8 cellular contexts compared by ENCODE assay signal in genomic region chr7:150753826-150754603, GRCh38. TPM values are rescaled to one million over a fixed set of nuclear protein-coding genes. Genes with fewer than 3 reads are reported as not detected.
A peak's percentile ranks its signal among the peaks of the same experiment; 100 is the strongest.
DNase-seq lines count a peak whose midpoint lies in the region; ATAC-seq, FAIRE-seq and TF ChIP-seq lines count a peak whose summit lies in the region.

No MANE protein-coding gene starts in this region.

- H3K27me3 ChIP-seq in BE2C: peaks cover 10% of the 10 kb centered on the region; the same call in 1 of the 2 replicates
- peaks cover 0 to 13% (median 7%) of the 10 kb centered on the region in 4 experiments; a peak in 5 of 7 replicates for H3K27me3 ChIP-seq in H1 (replicated peaks in 1 of 4; ENCODE audit: control insufficient read depth in 3 of 4, extremely low read depth in 1 of 4, insufficient read depth in 3 of 4, low read length in 3 of 4)

- POLR2A ChIA-PET in H1 (lab: Charles Lee; ENCODE audit: partially characterized antibody): no interaction called here

- H3K23ac ChIP-seq in H1 (ENCODE audit: insufficient read length): no peak overlapping the region

- 49% methylated on average over 3 of the region's 3 CpGs; no CpG with 5 or more reads in 1 of the 2 experiments for WGBS in H1 (ENCODE audit: extremely low coverage in 1 of 2, insufficient coverage in 1 of 2, insufficient read length in 1 of 2, insufficient replicate concordance in 2 of 2, low coverage in 1 of 2, low lambda C conversion rate in 2 of 2, missing lambda C conversion rate in 1 of 2), 2 experiments

- TF ChIP-seq POLR2A in H1 (IDR thresholded peaks at IDR 0.05; ENCODE audit: control extremely low read depth in 1 of 2, low read depth in 2 of 2, low read length in 2 of 2): no peak

- no peaks in the 10 kb centered on the region for H3K79me1 ChIP-seq in H1 (ENCODE audit: low read depth, low read length)

- H3K36me3 ChIP-seq in BE2C (no peaks in the 10 kb centered on the region), H1 (ENCODE audit: control insufficient read depth in 2 of 4, insufficient read depth in 4 of 4, low read length in 3 of 4) (no peaks in the 10 kb centered on the region)

- no peak overlapping the region for H3K56ac ChIP-seq in H1 (replicated peaks; ENCODE audit: insufficient read length, low read depth, low read length)

- H3K27me3 Mint-ChIP-seq in stimulated activated naive CD8-positive, alpha-beta T cell treated with anti-CD3 and anti-CD28 coated beads, Interleukin-15, amount 100 ng/mL, for 72 hours: no peaks in the 10 kb centered on the region

- no peak overlapping the region for H3K9ac ChIP-seq in H1 (replicated peaks in 1 of 4; ENCODE audit: extremely low read depth in 1 of 4, low read depth in 3 of 4, low read length in 3 of 4)

- no peak overlapping the region for H4K8ac ChIP-seq in H1 (ENCODE audit: extremely low read depth, insufficient read depth, low read length)

- H2BK5ac ChIP-seq in H1 (ENCODE audit: low read depth, low read length): no peak overlapping the region

- H3K79me2 ChIP-seq in H1 (ENCODE audit: control insufficient read depth in 1 of 2, insufficient read depth in 2 of 2, low read length in 2 of 2): no peaks in the 10 kb centered on the region

- DNase-seq in BE2C (no peak), NCI-H69 (lab: John Stamatoyannopoulos, UW) (peak; percentile 55), H1 (ENCODE audit: low read depth in 1 of 2, low spot score in 2 of 2) (no peak), COLO829 (ENCODE audit: low spot score) (no peak)
- DNase-seq in stimulated activated naive CD8-positive, alpha-beta T cell treated with anti-CD3 and anti-CD28 coated beads, Interleukin-15, amount 100 ng/mL, for 72 hours: peak in 1 of 2 donors; percentile 61

- no peak overlapping the region for H3K27ac ChIP-seq in H1 (ENCODE audit: low read depth, low read length)

- CTCF ChIA-PET in H1 (lab: Charles Lee; ENCODE audit: partially characterized antibody): interaction anchor here (0.6 to 1.9 kb wide), 8 partner anchors 8 to 326 kb away, joined by 3 to 9 read pairs (median 4); no protein-coding TSS in a partner anchor

- no peak overlapping the region for H2AK5ac ChIP-seq in H1 (ENCODE audit: low read depth, low read length)

- H3K9me3 Mint-ChIP-seq in stimulated activated naive CD8-positive, alpha-beta T cell treated with anti-CD3 and anti-CD28 coated beads, Interleukin-15, amount 100 ng/mL, for 72 hours: no peaks in the 10 kb centered on the region

- H3K4me1 ChIP-seq in BE2C (no peaks in the 10 kb centered on the region), H1 (replicated peaks in 1 of 4; ENCODE audit: control insufficient read depth in 3 of 4, insufficient read depth in 4 of 4, low read length in 3 of 4) (no peaks in the 10 kb centered on the region)

- TF ChIP-seq RAD21 in H1 (IDR thresholded peaks at IDR 0.05 in 1 of 2, conservative IDR thresholded peaks at IDR 0.05 in 1 of 2; ENCODE audit: low read depth in 2 of 2, low read length in 2 of 2): peak; percentile 77 to 78

- H3K23me2 ChIP-seq in H1 (ENCODE audit: low read depth, low read length): no peaks in the 10 kb centered on the region

- no peak overlapping the region for H2BK120ac ChIP-seq in H1 (replicated peaks; ENCODE audit: low read depth, low read length)

- no peak overlapping the region for H3K4me2 ChIP-seq in H1 (ENCODE audit: insufficient read depth in 1 of 2, low read depth in 2 of 2, low read length in 2 of 2)

- no peak overlapping the region for H3K4me3 ChIP-seq in BE2C (ENCODE audit: low read depth, low read length)
- H3K4me3 ChIP-seq in H1 (ENCODE audit: extremely low read depth in 1 of 4, insufficient read depth in 2 of 4, low read depth in 3 of 4, low read length in 4 of 4): no peak overlapping the region

- no peak overlapping the region for H2BK12ac ChIP-seq in H1 (ENCODE audit: low read depth, low read length)

- peaks cover 70% of the 10 kb centered on the region for H3K4me1 Mint-ChIP-seq in stimulated activated naive CD8-positive, alpha-beta T cell treated with anti-CD3 and anti-CD28 coated beads, Interleukin-15, amount 100 ng/mL, for 72 hours

- TF ChIP-seq CTCF in BE2C (IDR thresholded peaks at IDR 0.05; ENCODE audit: low read depth, low read length) (peak; percentile 58), H1 (IDR thresholded peaks at IDR 0.05; ENCODE audit: control extremely low read depth in 1 of 3, insufficient read depth in 1 of 3, low read depth in 1 of 3, low read length in 3 of 3) (peak in 2 of 3 experiments; percentile 60 to 64; a peak in 3 of 4 replicates)

- H3K9me3 ChIP-seq in BE2C (no peaks in the 10 kb centered on the region), H1 (ENCODE audit: insufficient read depth in 2 of 2, low read depth in 1 of 2, low read length in 1 of 2) (no peaks in the 10 kb centered on the region)

- no peak overlapping the region for H3K4ac ChIP-seq in H1 (replicated peaks; ENCODE audit: insufficient read length, low read depth, low read length)

- TF ChIP-seq EP300 in H1 (IDR thresholded peaks at IDR 0.05; ENCODE audit: borderline replicate concordance in 1 of 2, low read depth in 2 of 2, low read length in 2 of 2): no peak

- no peak overlapping the region for H2BK15ac ChIP-seq in H1 (ENCODE audit: low read length)

- no peak overlapping the region for H3K18ac ChIP-seq in H1 (ENCODE audit: extremely low read depth, low read length)

- peak overlapping the region in 1 of 2 donors; percentile 72 for H3K4me3 Mint-ChIP-seq in stimulated activated naive CD8-positive, alpha-beta T cell treated with anti-CD3 and anti-CD28 coated beads, Interleukin-15, amount 100 ng/mL, for 72 hours

- H2BK20ac ChIP-seq in H1 (ENCODE audit: low read length): no peak overlapping the region

- peaks cover 0 to under 1% of the 10 kb centered on the region in 2 experiments for H4K20me1 ChIP-seq in H1 (replicated peaks in 1 of 2; ENCODE audit: control insufficient read depth in 1 of 2, insufficient read depth in 2 of 2, low read length in 2 of 2)

- peak overlapping the region; percentile 86 to 97 for H3K27ac Mint-ChIP-seq in stimulated activated naive CD8-positive, alpha-beta T cell treated with anti-CD3 and anti-CD28 coated beads, Interleukin-15, amount 100 ng/mL, for 72 hours

- H4K5ac ChIP-seq in H1 (ENCODE audit: insufficient read length, low read depth, low read length): no peak overlapping the region

- no peak overlapping the region for H3K14ac ChIP-seq in H1 (ENCODE audit: insufficient read length)

- H4K91ac ChIP-seq in H1 (replicated peaks; ENCODE audit: insufficient read length, low read length): no peak overlapping the region

- H2AFZ ChIP-seq in H1 (ENCODE audit: low read length): no peak overlapping the region

- peak; percentile 48 for ATAC-seq in GM18907 (IDR thresholded peaks at IDR 0.05; ENCODE audit: unreplicated experiment)
- ATAC-seq in stimulated activated naive CD8-positive, alpha-beta T cell treated with anti-CD3 and anti-CD28 coated beads, Interleukin-15, amount 100 ng/mL, for 72 hours: peak; percentile 81
- no peak for ATAC-seq in GM18511 (IDR thresholded peaks at IDR 0.05; ENCODE audit: unreplicated experiment)
- no peak for ATAC-seq in HG02798 (IDR thresholded peaks at IDR 0.05; ENCODE audit: poor library complexity, unreplicated experiment)

- peak; percentile 13 for FAIRE-seq in H1 (lab: Jason Lieb, UNC)

RNA-seq across cellular contexts. Expression of gene GIMAP5, which starts 16.8 kb away (rescaled TPM):
- 1.3 TPM for polyA plus RNA-seq in BE2C (2012; ENCODE audit: insufficient read depth, insufficient read length, low read depth)
- not detected in 2 replicates for total RNA-seq in H1 (2021; fragmentation: NEBNext Ultra II Directional; extraction: Animal tissue kit (Norgen Biotek cat#: 25700))
- not detected in 2 replicates for polyA plus RNA-seq in H1 (2011; rRNA removed)
- polyA plus RNA-seq in H1 (2011; cell fraction: cytosol; rRNA removed): not detected
- polyA plus RNA-seq in H1 (2011; cell fraction: nucleus; rRNA removed): not detected
- polyA plus RNA-seq in H1 (2012, experiment 1 of 2): not detected in 4 replicates
- polyA plus RNA-seq in H1 (2012, experiment 2 of 2): not detected
- polyA plus RNA-seq in H1 (2013, experiment 1 of 2): not detected
- not detected for polyA plus RNA-seq in H1 (2013, experiment 2 of 2)
- not detected in 2 replicates for polyA minus RNA-seq in H1 (2011; rRNA and poly(A)+ RNA removed)
- not detected for polyA minus RNA-seq in H1 (2011; cell fraction: cytosol; rRNA and poly(A)+ RNA removed)
- polyA minus RNA-seq in H1 (2011; cell fraction: nucleus; rRNA and poly(A)+ RNA removed): not detected

RNA-seq across cellular contexts. Expression of gene GIMAP1, which starts 37.6 kb away (rescaled TPM):
- not detected for polyA plus RNA-seq in BE2C (2012; ENCODE audit: insufficient read depth, insufficient read length, low read depth)
- not detected in 2 replicates for total RNA-seq in H1 (2021; fragmentation: NEBNext Ultra II Directional; extraction: Animal tissue kit (Norgen Biotek cat#: 25700))
- not detected in 2 replicates for polyA plus RNA-seq in H1 (2011; rRNA removed)
- not detected for polyA plus RNA-seq in H1 (2011; cell fraction: cytosol; rRNA removed)
- polyA plus RNA-seq in H1 (2011; cell fraction: nucleus; rRNA removed): not detected
- polyA plus RNA-seq in H1 (2012, experiment 1 of 2): not detected in 4 replicates
- polyA plus RNA-seq in H1 (2012, experiment 2 of 2): not detected
- polyA plus RNA-seq in H1 (2013, experiment 1 of 2): not detected
- polyA plus RNA-seq in H1 (2013, experiment 2 of 2): not detected
- not detected in 2 replicates for polyA minus RNA-seq in H1 (2011; rRNA and poly(A)+ RNA removed)
- polyA minus RNA-seq in H1 (2011; cell fraction: cytosol; rRNA and poly(A)+ RNA removed): not detected
- not detected for polyA minus RNA-seq in H1 (2011; cell fraction: nucleus; rRNA and poly(A)+ RNA removed)

RNA-seq across cellular contexts. Expression of gene TMEM176B, which starts 46.1 kb away (rescaled TPM):
- 4.0 TPM for polyA plus RNA-seq in BE2C (2012; ENCODE audit: insufficient read depth, insufficient read length, low read depth)
- 1.2 TPM in 2 replicates for total RNA-seq in H1 (2021; fragmentation: NEBNext Ultra II Directional; extraction: Animal tissue kit (Norgen Biotek cat#: 25700))
- polyA plus RNA-seq in H1 (2011; rRNA removed): 2.1 and 2.2 TPM in 2 replicates
- polyA plus RNA-seq in H1 (2011; cell fraction: cytosol; rRNA removed): 1.7 TPM
- polyA plus RNA-seq in H1 (2011; cell fraction: nucleus; rRNA removed): 1.9 TPM
- polyA plus RNA-seq in H1 (2012, experiment 1 of 2): 0.48 to 1.3 TPM (median 1.2 TPM) in 4 replicates
- polyA plus RNA-seq in H1 (2012, experiment 2 of 2): 1.3 TPM
- 0.91 TPM for polyA plus RNA-seq in H1 (2013, experiment 1 of 2)
- 0.87 TPM for polyA plus RNA-seq in H1 (2013, experiment 2 of 2)
- polyA minus RNA-seq in H1 (2011; rRNA and poly(A)+ RNA removed): 1.0 TPM in 1 of 2 replicates, not detected in the other
- not detected for polyA minus RNA-seq in H1 (2011; cell fraction: cytosol; rRNA and poly(A)+ RNA removed)
- polyA minus RNA-seq in H1 (2011; cell fraction: nucleus; rRNA and poly(A)+ RNA removed): not detected

RNA-seq across cellular contexts. Expression of gene TMEM176A, which starts 46.6 kb away (rescaled TPM):
- polyA plus RNA-seq in BE2C (2012; ENCODE audit: insufficient read depth, insufficient read length, low read depth): 1.9 TPM
- total RNA-seq in H1 (2021; fragmentation: NEBNext Ultra II Directional; extraction: Animal tissue kit (Norgen Biotek cat#: 25700)): 0.90 and 1.3 TPM in 2 replicates
- polyA plus RNA-seq in H1 (2011; rRNA removed): 0.71 and 1.5 TPM in 2 replicates
- polyA plus RNA-seq in H1 (2011; cell fraction: cytosol; rRNA removed): 0.45 TPM
- 0.81 TPM for polyA plus RNA-seq in H1 (2011; cell fraction: nucleus; rRNA removed)
- 0.39 to 1.4 TPM (median 1.0 TPM) in 4 replicates for polyA plus RNA-seq in H1 (2012, experiment 1 of 2)
- polyA plus RNA-seq in H1 (2012, experiment 2 of 2): 1.4 TPM
- 0.69 TPM for polyA plus RNA-seq in H1 (2013, experiment 1 of 2)
- 0.75 TPM for polyA plus RNA-seq in H1 (2013, experiment 2 of 2)
- 0.78 TPM in 1 of 2 replicates, not detected in the other for polyA minus RNA-seq in H1 (2011; rRNA and poly(A)+ RNA removed)
- not detected for polyA minus RNA-seq in H1 (2011; cell fraction: cytosol; rRNA and poly(A)+ RNA removed)
- not detected for polyA minus RNA-seq in H1 (2011; cell fraction: nucleus; rRNA and poly(A)+ RNA removed)

Comparison
In these comparisons a context has a peak if more than half of its experiments do, and no peak if none do; other contexts are left out.
1. ATAC-seq: peak in GM18907 (single experiment) and stimulated activated naive CD8-positive, alpha-beta T cell treated with anti-CD3 and anti-CD28 coated beads, Interleukin-15, amount 100 ng/mL, for 72 hours (single experiment); none in GM18511 (single experiment) and HG02798 (single experiment).